13 cellular contexts compared by ENCODE assay signal in the genomic region with DNA sequence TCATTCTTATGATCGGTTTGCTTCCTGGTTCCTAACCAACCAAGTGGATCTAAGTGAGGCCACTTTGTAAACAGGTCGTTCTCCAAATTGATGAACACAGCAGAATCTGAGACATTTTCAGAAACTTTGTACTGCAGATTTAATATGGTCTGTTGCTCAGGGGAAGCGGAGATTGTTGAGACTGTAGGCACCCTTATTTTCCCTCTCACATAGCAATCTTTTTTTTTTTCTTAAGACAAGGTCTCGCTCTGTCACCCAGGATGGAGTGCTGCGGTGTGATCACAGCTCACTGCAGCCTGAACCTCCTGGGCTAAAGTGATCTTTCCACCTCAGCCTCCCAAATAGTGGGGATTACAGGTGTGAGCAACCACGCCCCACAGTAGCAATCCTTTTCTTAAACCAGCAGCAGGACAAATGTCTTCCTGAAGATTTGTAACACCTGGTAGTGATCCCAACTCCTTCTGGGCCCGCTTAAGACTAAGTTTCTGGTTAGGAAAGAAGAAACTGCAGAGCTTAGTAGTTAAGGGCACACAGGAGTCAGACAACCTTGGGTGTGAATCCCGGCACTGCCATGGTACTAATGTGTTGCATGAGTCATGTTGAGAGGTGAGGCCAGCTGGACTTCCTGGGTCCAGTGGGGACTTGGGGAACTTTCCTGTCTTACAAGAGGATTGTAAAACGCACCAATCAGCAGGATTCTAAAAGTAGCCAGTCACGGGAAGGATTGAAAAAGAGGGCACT. TPM values are rescaled to one million over a fixed set of nuclear protein-coding genes. Genes with fewer than 3 reads are reported as not detected.
DNase-seq lines count a peak whose midpoint lies in the region; ATAC-seq, FAIRE-seq and TF ChIP-seq lines count a peak whose summit lies in the region.
"Had no signal": no experiment of that assay in that cellular context is flagged by ENCODE, and none has a peak within 500 bp of the region (broad histone marks: within the 10 kb centered on the region; RNA-seq: fewer than 3 reads in every experiment).

No MANE protein-coding gene starts in this region.

- H3K27me3 Mint-ChIP-seq in Caco-2 (ENCODE audit: insufficient read depth, unreplicated experiment) = no peaks in the 10 kb centered on the region
- H3K27me3 Mint-ChIP-seq in nephron progenitor cell (ENCODE audit: low read depth, poor library complexity) = peaks cover 22% of the 10 kb centered on the region
- H3K27me3 Mint-ChIP-seq: activated naive CD8-positive, alpha-beta T cell treated with anti-CD3 and anti-CD28 coated beads, Interleukin-2, amount 10 ng/mL, durations not matched to agents 7 days and 5 days had no signal

- no peak for TF ChIP-seq CTCF in Caco-2 (IDR thresholded peaks at IDR 0.05; ENCODE audit: insufficient read depth in 1 of 2, low read depth in 1 of 2, low read length in 1 of 2, severe bottlenecking in 1 of 2, unreplicated experiment in 1 of 2)
- TF ChIP-seq CTCF in H1 (IDR thresholded peaks at IDR 0.05; ENCODE audit: control extremely low read depth in 1 of 3, insufficient read depth in 1 of 3, low read depth in 1 of 3, low read length in 3 of 3) = no peak
- no peak for TF ChIP-seq CTCF in nephron progenitor cell (IDR thresholded peaks at IDR 0.05)

- H3K4me1 Mint-ChIP-seq in Caco-2 (ENCODE audit: low read depth, unreplicated experiment) = peaks cover 40% of the 10 kb centered on the region
- peaks cover 38% of the 10 kb centered on the region for H3K4me1 Mint-ChIP-seq in nephron progenitor cell

- H4K20me1 ChIP-seq in H1 (replicated peaks in 1 of 2; ENCODE audit: control insufficient read depth in 1 of 2, insufficient read depth in 2 of 2, low read length in 2 of 2) = no peaks in the 10 kb centered on the region

- TF ChIP-seq EP300 in H1 (IDR thresholded peaks at IDR 0.05; ENCODE audit: borderline replicate concordance in 1 of 2, low read depth in 2 of 2, low read length in 2 of 2) = no peak

- H3K14ac ChIP-seq in H1 (ENCODE audit: insufficient read length) = no peak overlapping the region

- H3K56ac ChIP-seq in H1 (replicated peaks; ENCODE audit: insufficient read length, low read depth, low read length) = no peak overlapping the region

- DNase-seq in Caco-2 (no peak), M059J (ENCODE audit: low read depth) (peak; percentile 37), H1 (ENCODE audit: low read depth in 1 of 2, low spot score in 2 of 2) (no peak), nephron progenitor cell (no peak), NCI-H2171 treated with DMSO at 0.1 percent for 48 hours (lab: John Stamatoyannopoulos, UW) (no peak)
- DNase-seq in stimulated activated naive CD4-positive, alpha-beta T cell treated with Interleukin-2 at 50 U/mL for 16 hours (lab: John Stamatoyannopoulos, UW) = no peak
- DNase-seq: activated CD4-positive, CD25-positive, alpha-beta regulatory T cell; activated naive CD8-positive, alpha-beta T cell treated with anti-CD3 and anti-CD28 coated beads, Interleukin-2, amount 10 ng/mL, durations not matched to agents 7 days and 5 days; stimulated activated CD4-positive, alpha-beta T cell treated with anti-CD3 and anti-CD28 coated beads, Interleukin-4, amount 100 ng/mL, for 4 hours had no signal

- POLR2A ChIA-PET in Caco-2 (lab: Charles Lee) = interaction anchor here (2.7 kb wide), 1 partner anchor 14 kb away, joined by 55 read pairs; no protein-coding TSS in a partner anchor
- POLR2A ChIA-PET in H1 (lab: Charles Lee; ENCODE audit: partially characterized antibody) = interaction anchor here (1.1 to 9.9 kb wide), 4 partner anchors 13 to 55 kb away, joined by 3 to 93 read pairs (median 4); no protein-coding TSS in a partner anchor

- intact Hi-C loops in Caco-2 (cut with micrococcal nuclease; ENCODE audit: unreplicated experiment) = loop anchor here (2.0 kb wide), 1 partner anchor 103 kb away; no protein-coding TSS in a partner anchor

- H3K36me3 ChIP-seq in Caco-2 (ENCODE audit: control insufficient read depth, insufficient read depth, low read length) (no peaks in the 10 kb centered on the region), H1 (ENCODE audit: control insufficient read depth in 2 of 4, insufficient read depth in 4 of 4, low read length in 3 of 4) (no peaks in the 10 kb centered on the region)
- H3K36me3 ChIP-seq: neutrophil, tibial nerve had no signal

- TF ChIP-seq RAD21 in H1 (IDR thresholded peaks at IDR 0.05 in 1 of 2, conservative IDR thresholded peaks at IDR 0.05 in 1 of 2; ENCODE audit: low read depth in 2 of 2, low read length in 2 of 2) = no peak

- ATAC-seq in HG02798 (IDR thresholded peaks at IDR 0.05; ENCODE audit: poor library complexity, unreplicated experiment) = no peak
- ATAC-seq in HG02852 (IDR thresholded peaks at IDR 0.05; ENCODE audit: unreplicated experiment) = no peak

- H2BK12ac ChIP-seq in H1 (ENCODE audit: low read depth, low read length) = peak overlapping the region; percentile 99

- H2BK5ac ChIP-seq in H1 (ENCODE audit: low read depth, low read length) = no peak overlapping the region

- peak overlapping the region; percentile 76; the same call in 1 of the 2 replicates for H2BK20ac ChIP-seq in H1 (ENCODE audit: low read length)

- H3K79me1 ChIP-seq in H1 (ENCODE audit: low read depth, low read length) = no peaks in the 10 kb centered on the region

- H3K27me3 ChIP-seq in Caco-2 (replicated peaks; ENCODE audit: control insufficient read depth, insufficient read depth, low read length) (no peaks in the 10 kb centered on the region), H1 (replicated peaks in 1 of 4; ENCODE audit: control insufficient read depth in 3 of 4, extremely low read depth in 1 of 4, insufficient read depth in 3 of 4, low read length in 3 of 4) (no peaks in the 10 kb centered on the region)
- H3K27me3 ChIP-seq: tibial nerve had no signal

- FAIRE-seq in H1 (lab: Jason Lieb, UNC) = no peak

- no TSS peak for BruUV-seq in Caco-2 (replicated peaks; lab: Mats Ljungman, UMichigan)

- 0 out of 2 replicates have a peak overlapping the region, but pooled peaks have one; percentile 88 for H2BK15ac ChIP-seq in H1 (ENCODE audit: low read length)

- H2AFZ ChIP-seq in H1 (ENCODE audit: low read length) = no peak overlapping the region

- CTCF ChIA-PET in Caco-2 (lab: Charles Lee) = no interaction called here
- CTCF ChIA-PET in H1 (lab: Charles Lee; ENCODE audit: partially characterized antibody) = interaction anchor here (0.6 to 2.1 kb wide), 5 partner anchors 13 to 243 kb away, joined by 3 to 8 read pairs (median 5); no protein-coding TSS in a partner anchor

- H3K4me3 Mint-ChIP-seq in Caco-2 (ENCODE audit: unreplicated experiment) = no peak overlapping the region
- H3K4me3 Mint-ChIP-seq in nephron progenitor cell = peak overlapping the region; percentile 50
- H3K4me3 Mint-ChIP-seq: activated naive CD8-positive, alpha-beta T cell treated with anti-CD3 and anti-CD28 coated beads, Interleukin-2, amount 10 ng/mL, durations not matched to agents 7 days and 5 days had no signal

- H2AK5ac ChIP-seq in H1 (ENCODE audit: low read depth, low read length) = peak overlapping the region; percentile 56; the same call in 1 of the 2 replicates

- peak overlapping the region; percentile 24; the same call in 1 of the 2 replicates for H3K18ac ChIP-seq in H1 (ENCODE audit: extremely low read depth, low read length)

- no peak overlapping the region for H3K4me3 ChIP-seq in Caco-2 (ENCODE audit: low read depth, low read length)
- no peak overlapping the region for H3K4me3 ChIP-seq in H1 (ENCODE audit: extremely low read depth in 1 of 4, insufficient read depth in 2 of 4, low read depth in 3 of 4, low read length in 4 of 4)
- H3K4me3 ChIP-seq: tibial nerve had no signal

- H3K9me3 Mint-ChIP-seq in Caco-2 (ENCODE audit: unreplicated experiment) (no peaks in the 10 kb centered on the region), nephron progenitor cell (no peaks in the 10 kb centered on the region)
- H3K9me3 Mint-ChIP-seq: activated naive CD8-positive, alpha-beta T cell treated with anti-CD3 and anti-CD28 coated beads, Interleukin-2, amount 10 ng/mL, durations not matched to agents 7 days and 5 days had no signal

- no peak overlapping the region for H3K9ac ChIP-seq in H1 (replicated peaks in 1 of 4; ENCODE audit: extremely low read depth in 1 of 4, low read depth in 3 of 4, low read length in 3 of 4)

- H3K27ac Mint-ChIP-seq in Caco-2 (ENCODE audit: unreplicated experiment) (peak overlapping the region; percentile 77), nephron progenitor cell (peak overlapping the region; percentile 80)
- H3K27ac Mint-ChIP-seq: activated naive CD8-positive, alpha-beta T cell treated with anti-CD3 and anti-CD28 coated beads, Interleukin-2, amount 10 ng/mL, durations not matched to agents 7 days and 5 days had no signal

- no peak overlapping the region for H3K23ac ChIP-seq in H1 (ENCODE audit: insufficient read length)

- H3K4me1 ChIP-seq in Caco-2 (peaks cover 44% of the 10 kb centered on the region), H1 (replicated peaks in 1 of 4; ENCODE audit: control insufficient read depth in 3 of 4, insufficient read depth in 4 of 4, low read length in 3 of 4) (peaks cover 0 to 5% (median 2%) of the 10 kb centered on the region in 4 experiments; a peak in 4 of 7 replicates)

- H4K5ac ChIP-seq in H1 (ENCODE audit: insufficient read length, low read depth, low read length) = no peak overlapping the region

- H3K36me3 Mint-ChIP-seq in Caco-2 (ENCODE audit: insufficient read depth, unreplicated experiment) (peaks cover 24% of the 10 kb centered on the region), nephron progenitor cell (ENCODE audit: low read depth) (no peaks in the 10 kb centered on the region)

- H4K8ac ChIP-seq in H1 (ENCODE audit: extremely low read depth, insufficient read depth, low read length) = no peak overlapping the region

- H4K91ac ChIP-seq in H1 (replicated peaks; ENCODE audit: insufficient read length, low read length) = no peak overlapping the region

- no peak overlapping the region for H3K4me2 ChIP-seq in H1 (ENCODE audit: insufficient read depth in 1 of 2, low read depth in 2 of 2, low read length in 2 of 2)

- no peak for TF ChIP-seq POLR2A in H1 (IDR thresholded peaks at IDR 0.05; ENCODE audit: control extremely low read depth in 1 of 2, low read depth in 2 of 2, low read length in 2 of 2)

- no peak overlapping the region for H3K4ac ChIP-seq in H1 (replicated peaks; ENCODE audit: insufficient read length, low read depth, low read length)

- H3K27ac ChIP-seq in H1 (ENCODE audit: low read depth, low read length) = no peak overlapping the region
- H3K27ac ChIP-seq: neutrophil had no signal

- H3K9me3 ChIP-seq in Caco-2 (no peaks in the 10 kb centered on the region), H1 (ENCODE audit: insufficient read depth in 2 of 2, low read depth in 1 of 2, low read length in 1 of 2) (no peaks in the 10 kb centered on the region)
- H3K9me3 ChIP-seq: neutrophil, tibial nerve had no signal

- H2BK120ac ChIP-seq in H1 (replicated peaks; ENCODE audit: low read depth, low read length) = no peak overlapping the region

- peaks cover 3% of the 10 kb centered on the region; the same call in 1 of the 2 replicates for H3K23me2 ChIP-seq in H1 (ENCODE audit: low read depth, low read length)

- 86% methylated on average over 10 of the region's 10 CpGs; no CpG with 5 or more reads in 1 of the 2 experiments for WGBS in H1 (ENCODE audit: extremely low coverage in 1 of 2, insufficient coverage in 1 of 2, insufficient read length in 1 of 2, insufficient replicate concordance in 2 of 2, low coverage in 1 of 2, low lambda C conversion rate in 2 of 2, missing lambda C conversion rate in 1 of 2), 2 experiments

- H3K79me2 ChIP-seq in H1 (ENCODE audit: control insufficient read depth in 1 of 2, insufficient read depth in 2 of 2, low read length in 2 of 2) = no peaks in the 10 kb centered on the region

RNA-seq across cellular contexts. Expression of a gene that starts 48.4 kb away (rescaled TPM):
- total RNA-seq in Caco-2 (2022) = 282 and 290 TPM in 2 replicates
- 139 and 224 TPM in 2 replicates for total RNA-seq in M059J (2014; rRNA removed; shearing (Covaris generic))
- 286 and 287 TPM in 2 replicates for total RNA-seq in H1 (2021; fragmentation: NEBNext Ultra II Directional; extraction: Animal tissue kit (Norgen Biotek cat#: 25700))
- 122 and 138 TPM in 2 replicates for polyA plus RNA-seq in H1 (2011; rRNA removed)
- polyA plus RNA-seq in H1 (2011; cell fraction: cytosol; rRNA removed) = 180 TPM
- 214 TPM for polyA plus RNA-seq in H1 (2011; cell fraction: nucleus; rRNA removed)
- polyA plus RNA-seq in H1 (2012, experiment 1 of 2) = 182 to 212 TPM (median 197 TPM) in 4 replicates
- 94.1 TPM for polyA plus RNA-seq in H1 (2012, experiment 2 of 2)
- polyA plus RNA-seq in H1 (2013, experiment 1 of 2) = 180 TPM
- 182 TPM for polyA plus RNA-seq in H1 (2013, experiment 2 of 2)
- 153 and 157 TPM in 2 replicates for polyA minus RNA-seq in H1 (2011; rRNA and poly(A)+ RNA removed)
- polyA minus RNA-seq in H1 (2011; cell fraction: cytosol; rRNA and poly(A)+ RNA removed) = 91.7 TPM
- polyA minus RNA-seq in H1 (2011; cell fraction: nucleus; rRNA and poly(A)+ RNA removed) = 77.4 TPM
